In the genomic region with DNA sequence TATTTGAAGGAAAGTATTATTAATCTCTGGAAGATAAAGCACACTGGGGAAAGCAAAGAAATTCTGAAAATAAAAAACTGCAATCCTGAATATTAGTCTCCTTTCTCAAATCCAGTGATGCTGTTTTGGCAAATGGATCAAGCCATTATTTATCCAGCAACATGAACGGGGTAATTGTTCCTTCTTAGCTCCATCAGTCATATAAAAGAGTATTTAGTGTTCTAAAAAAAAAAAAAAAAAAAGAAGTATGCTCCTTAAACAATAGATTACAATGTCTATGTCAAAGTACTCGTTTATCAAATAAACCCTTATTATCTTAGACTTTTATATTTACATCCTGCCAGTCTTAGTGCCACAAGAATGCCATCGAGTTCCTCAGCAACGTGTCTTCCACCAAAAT, we compare ENCODE assay signal across 8 cellular contexts. TPM values are rescaled to one million over a fixed set of nuclear protein-coding genes. Genes with fewer than 3 reads are reported as not detected.
DNase-seq lines count a peak whose midpoint lies in the region; ATAC-seq and TF ChIP-seq lines count a peak whose summit lies in the region.

No MANE protein-coding gene starts in this region.

- H3K9ac ChIP-seq in HCT116 (ENCODE audit: low read length): peak overlapping the region; percentile 87

- DNase-seq in HCT116 (ENCODE audit: low read depth, low spot score) (no peak), WERI-Rb-1 (no peak), AG08395 (ENCODE audit: low spot score) (no peak), GM19240 (ENCODE audit: insufficient read length, low spot score) (no peak)

- no peak for TF ChIP-seq RAD21 in HCT116 (IDR thresholded peaks at IDR 0.05; ENCODE audit: low read depth)

- no peak for TF ChIP-seq POLR2A in HCT116 (IDR thresholded peaks at IDR 0.05; ENCODE audit: borderline replicate concordance, extremely low read depth, insufficient read depth, insufficient read length)
- TF ChIP-seq POLR2A in gastroesophageal sphincter (IDR thresholded peaks at IDR 0.05): no peak

- peak overlapping the region; percentile 69 to 93 for H3K4me3 ChIP-seq in HCT116 (replicated peaks in 1 of 2; ENCODE audit: low read depth in 1 of 2, low read length in 2 of 2)
- H3K4me3 ChIP-seq in WERI-Rb-1 (ENCODE audit: low read depth, low read length): peak overlapping the region; percentile 88
- H3K4me3 ChIP-seq in gastroesophageal sphincter: peak overlapping the region; percentile 86 to 96
- peak overlapping the region; percentile 71 to 98 (median 87) for H3K4me3 ChIP-seq in skin epidermis

- H3K4me2 ChIP-seq in HCT116 (ENCODE audit: low read length): peak overlapping the region; percentile 80

- H3K36me3 ChIP-seq in HCT116 (ENCODE audit: control insufficient read depth in 1 of 2, insufficient read depth in 2 of 2, low read length in 2 of 2): no peaks in the 10 kb centered on the region
- peaks cover 13% of the 10 kb centered on the region for H3K36me3 ChIP-seq in WERI-Rb-1
- no peaks in the 10 kb centered on the region for H3K36me3 ChIP-seq in gastroesophageal sphincter

- H3K9me3 ChIP-seq in HCT116 (ENCODE audit: control insufficient read depth in 1 of 2, insufficient read depth in 1 of 2, low read depth in 1 of 2, low read length in 2 of 2): no peaks in the 10 kb centered on the region
- no peaks in the 10 kb centered on the region for H3K9me3 ChIP-seq in WERI-Rb-1 (ENCODE audit: severe bottlenecking)
- H3K9me3 ChIP-seq in gastroesophageal sphincter: no peaks in the 10 kb centered on the region

- 0 to 3% methylated on average over 4 of the region's 4 CpGs for WGBS in gastroesophageal sphincter (ENCODE audit: low coverage in 1 of 2), 2 donors

- POLR2A ChIA-PET in HCT116 (lab: Charles Lee): no interaction called here

- H3K9me2 ChIP-seq in HCT116 (ENCODE audit: insufficient read depth): no peaks in the 10 kb centered on the region

- no peaks in the 10 kb centered on the region for H3K27me3 ChIP-seq in HCT116 (ENCODE audit: insufficient read depth, low read length)
- H3K27me3 ChIP-seq in WERI-Rb-1 (ENCODE audit: insufficient read depth, low read depth, severe bottlenecking): no peaks in the 10 kb centered on the region
- H3K27me3 ChIP-seq in gastroesophageal sphincter: no peaks in the 10 kb centered on the region

- H3K27ac ChIP-seq in HCT116 (ENCODE audit: low read depth, low read length) (peak overlapping the region; percentile 99; the same call in 1 of the 2 replicates), WERI-Rb-1 (peak overlapping the region; percentile 99; the same call in 1 of the 2 replicates), gastroesophageal sphincter (peak overlapping the region; percentile 7 to 100 (median 98)), skin epidermis (peak overlapping the region in 8 of 21 experiments; percentile 91 to 98 (median 96))

- intact Hi-C loops in HCT116 (cut with micrococcal nuclease): loop anchor here (5.0 kb wide), 1 partner anchor 62 kb away; no protein-coding TSS in a partner anchor

- peaks cover 63% of the 10 kb centered on the region for H3K79me2 ChIP-seq in HCT116 (ENCODE audit: insufficient read depth, low read length)

- TSS peak; percentile 47 for BruUV-seq in HCT116 (replicated peaks; lab: Mats Ljungman, UMichigan)

- no peak for TF ChIP-seq CTCF in HCT116 (IDR thresholded peaks at IDR 0.05 in 2 of 3, conservative IDR thresholded peaks at IDR 0.05 in 1 of 3; ENCODE audit: borderline replicate concordance in 1 of 3, insufficient read depth in 1 of 3, low read depth in 2 of 3, low read length in 2 of 3)
- TF ChIP-seq CTCF in WERI-Rb-1 (IDR thresholded peaks at IDR 0.05; ENCODE audit: low read depth, low read length): no peak
- no peak for TF ChIP-seq CTCF in gastroesophageal sphincter (IDR thresholded peaks at IDR 0.05)

- no peak overlapping the region for H2AFZ ChIP-seq in HCT116 (ENCODE audit: low read depth, low read length, poor library complexity, severe bottlenecking)

- no peak for TF ChIP-seq EP300 in gastroesophageal sphincter (IDR thresholded peaks at IDR 0.05)

- no peak for ATAC-seq in HCT116
- ATAC-seq in gastroesophageal sphincter: no peak
- no peak for ATAC-seq in GM18868 (IDR thresholded peaks at IDR 0.05; ENCODE audit: unreplicated experiment)
- no peak for ATAC-seq in GM18517 (IDR thresholded peaks at IDR 0.05; ENCODE audit: unreplicated experiment)

- RAD21 ChIA-PET in HCT116 (lab: Charles Lee; ENCODE audit: low non-redundant PET in 1 of 2, low total read pairs in 2 of 2, uncharacterized antibody in 2 of 2, unreplicated experiment in 2 of 2): no interaction called here

- H3K4me1 ChIP-seq in HCT116 (ENCODE audit: control insufficient read depth in 1 of 2, insufficient read depth in 2 of 2, low read length in 2 of 2): peaks cover 48 to 71% of the 10 kb centered on the region in 2 experiments
- peaks cover 0 to 65% (median 13%) of the 10 kb centered on the region in 3 donors for H3K4me1 ChIP-seq in gastroesophageal sphincter

- H4K20me1 ChIP-seq in HCT116 (ENCODE audit: insufficient read depth): peaks cover 6% of the 10 kb centered on the region; the same call in 1 of the 2 replicates

- CTCF ChIA-PET in HCT116 (lab: Charles Lee): no interaction called here

TF ChIP-seq in HCT116, 20 proteins besides CTCF, POLR2A, EP300 and RAD21:
- no peak for TF ChIP-seq EZH2phosphoT487 (IDR thresholded peaks at IDR 0.05; ENCODE audit: borderline replicate concordance)
- no peak for TF ChIP-seq ZFX (IDR thresholded peaks at IDR 0.05)
- TF ChIP-seq, protein P1, sequence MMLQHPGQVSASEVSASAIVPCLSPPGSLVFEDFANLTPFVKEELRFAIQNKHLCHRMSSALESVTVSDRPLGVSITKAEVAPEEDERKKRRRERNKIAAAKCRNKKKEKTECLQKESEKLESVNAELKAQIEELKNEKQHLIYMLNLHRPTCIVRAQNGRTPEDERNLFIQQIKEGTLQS (IDR thresholded peaks at IDR 0.05): no peak
- TF ChIP-seq, protein P2, sequence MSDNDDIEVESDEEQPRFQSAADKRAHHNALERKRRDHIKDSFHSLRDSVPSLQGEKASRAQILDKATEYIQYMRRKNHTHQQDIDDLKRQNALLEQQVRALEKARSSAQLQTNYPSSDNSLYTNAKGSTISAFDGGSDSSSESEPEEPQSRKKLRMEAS (IDR thresholded peaks at IDR 0.05): no peak
- TF ChIP-seq, protein P3, sequence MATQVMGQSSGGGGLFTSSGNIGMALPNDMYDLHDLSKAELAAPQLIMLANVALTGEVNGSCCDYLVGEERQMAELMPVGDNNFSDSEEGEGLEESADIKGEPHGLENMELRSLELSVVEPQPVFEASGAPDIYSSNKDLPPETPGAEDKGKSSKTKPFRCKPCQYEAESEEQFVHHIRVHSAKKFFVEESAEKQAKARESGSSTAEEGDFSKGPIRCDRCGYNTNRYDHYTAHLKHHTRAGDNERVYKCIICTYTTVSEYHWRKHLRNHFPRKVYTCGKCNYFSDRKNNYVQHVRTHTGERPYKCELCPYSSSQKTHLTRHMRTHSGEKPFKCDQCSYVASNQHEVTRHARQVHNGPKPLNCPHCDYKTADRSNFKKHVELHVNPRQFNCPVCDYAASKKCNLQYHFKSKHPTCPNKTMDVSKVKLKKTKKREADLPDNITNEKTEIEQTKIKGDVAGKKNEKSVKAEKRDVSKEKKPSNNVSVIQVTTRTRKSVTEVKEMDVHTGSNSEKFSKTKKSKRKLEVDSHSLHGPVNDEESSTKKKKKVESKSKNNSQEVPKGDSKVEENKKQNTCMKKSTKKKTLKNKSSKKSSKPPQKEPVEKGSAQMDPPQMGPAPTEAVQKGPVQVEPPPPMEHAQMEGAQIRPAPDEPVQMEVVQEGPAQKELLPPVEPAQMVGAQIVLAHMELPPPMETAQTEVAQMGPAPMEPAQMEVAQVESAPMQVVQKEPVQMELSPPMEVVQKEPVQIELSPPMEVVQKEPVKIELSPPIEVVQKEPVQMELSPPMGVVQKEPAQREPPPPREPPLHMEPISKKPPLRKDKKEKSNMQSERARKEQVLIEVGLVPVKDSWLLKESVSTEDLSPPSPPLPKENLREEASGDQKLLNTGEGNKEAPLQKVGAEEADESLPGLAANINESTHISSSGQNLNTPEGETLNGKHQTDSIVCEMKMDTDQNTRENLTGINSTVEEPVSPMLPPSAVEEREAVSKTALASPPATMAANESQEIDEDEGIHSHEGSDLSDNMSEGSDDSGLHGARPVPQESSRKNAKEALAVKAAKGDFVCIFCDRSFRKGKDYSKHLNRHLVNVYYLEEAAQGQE (IDR thresholded peaks at IDR 0.05; ENCODE audit: low read depth): no peak
- TF ChIP-seq ZNF274 (IDR thresholded peaks at IDR 0.05; ENCODE audit: low read depth, low read length): no peak
- no peak for TF ChIP-seq ELF1 (IDR thresholded peaks at IDR 0.05; ENCODE audit: borderline replicate concordance, low read depth)
- TF ChIP-seq SRF (IDR thresholded peaks at IDR 0.05; ENCODE audit: low read depth): no peak
- TF ChIP-seq SP1 (IDR thresholded peaks at IDR 0.05; ENCODE audit: low read depth): no peak
- no peak for TF ChIP-seq JUND (IDR thresholded peaks at IDR 0.05)
- TF ChIP-seq EZH2 (IDR thresholded peaks at IDR 0.05): no peak
- no peak for TF ChIP-seq SIN3A (IDR thresholded peaks at IDR 0.05; ENCODE audit: low read depth)
- TF ChIP-seq POLR2AphosphoS5 (IDR thresholded peaks at IDR 0.05; ENCODE audit: low read depth, low read length): no peak
- TF ChIP-seq EGR1 (IDR thresholded peaks at IDR 0.05; ENCODE audit: low read depth): no peak

RNA-seq across cellular contexts. Expression of a gene that starts 1.3 kb away (rescaled TPM):
- total RNA-seq in HCT116 (2021; ENCODE audit: unreplicated experiment) (131 TPM), gastroesophageal sphincter (100 to 1,000 TPM in 2 of 4 donors, 10 to 100 TPM in 2; 75.7 to 114 (median 106) TPM)
- 36.4 and 47.0 TPM in 2 replicates for polyA plus RNA-seq in HCT116 (2012)
